ENCODE assay signal across 23 cellular contexts in genomic region chr17:74755533-74755932, GRCh38. TPM values are rescaled to one million over a fixed set of nuclear protein-coding genes. Genes with fewer than 3 reads are reported as not detected.
DNase-seq lines count a peak whose midpoint lies in the region; ATAC-seq lines count a peak whose summit lies in the region.
"Had no signal": no experiment of that assay in that cellular context is flagged by ENCODE, and none has a peak within 500 bp of the region (broad histone marks: within the 10 kb centered on the region; RNA-seq: fewer than 3 reads in every experiment).

No MANE protein-coding gene starts in this region.

- no peak overlapping the region for H4K12ac ChIP-seq in trophoblast cell (ENCODE audit: low read depth, low read length)

- H3K27ac Mint-ChIP-seq in activated T-cell treated with anti-CD3 and anti-CD28 coated beads, Interleukin-2, amount 50 U/mL, for 24 hours, result peak overlapping the region; percentile 93
- H3K27ac Mint-ChIP-seq in central memory CD8-positive, alpha-beta T cell (ENCODE audit: low read depth), result no peak overlapping the region
- H3K27ac Mint-ChIP-seq: WTC11 had no signal

- no peak for DNase-seq in activated T-cell treated with anti-CD3 and anti-CD28 coated beads, Interleukin-2, amount 50 U/mL, for 24 hours
- no peak for DNase-seq in activated T-cell treated with anti-CD3 and anti-CD28 coated beads, Interleukin-2, amount 50 U/mL, for 1 hour
- DNase-seq in ELF-1 (ENCODE audit: low read depth, low spot score) (peak; percentile 1), trophoblast cell (no peak), pons (ENCODE audit: low spot score) (no peak), NCI-H524 treated with DMSO at 0.1 percent for 48 hours (lab: John Stamatoyannopoulos, UW) (no peak)
- no peak for DNase-seq in central memory CD8-positive, alpha-beta T cell (ENCODE audit: low spot score in 2 of 2)
- DNase-seq: body of pancreas; colonic mucosa; GF-D8; kidney glomerular epithelial cell; mammary epithelial cell; MG63; NCI-H1436; NCI-H526 treated with DMSO at 0.1 percent for 48 hours; stimulated activated CD4-positive, alpha-beta T cell treated with anti-CD3 and anti-CD28 coated beads, Interleukin-4, amount 100 ng/mL, for 24 hours; T1000 had no signal

- no peak overlapping the region for H3K4me2 ChIP-seq in trophoblast cell (ENCODE audit: low read length)

- WGBS in trophoblast cell (ENCODE audit: extremely low coverage, insufficient coverage, insufficient read length), result no CpG with 5 or more reads among the region's 8 CpGs

- no peak overlapping the region for H3K4me3 Mint-ChIP-seq in activated T-cell treated with anti-CD3 and anti-CD28 coated beads, Interleukin-2, amount 50 U/mL, for 24 hours
- H3K4me3 Mint-ChIP-seq in central memory CD8-positive, alpha-beta T cell, result peak overlapping the region; percentile 100
- H3K4me3 Mint-ChIP-seq: WTC11 had no signal

- H3K4ac ChIP-seq in trophoblast cell (ENCODE audit: low read depth, low read length), result peak overlapping the region; percentile 12

- no peaks in the 10 kb centered on the region for H3K27me3 ChIP-seq in trophoblast cell (ENCODE audit: insufficient read depth, low read length)
- H3K27me3 ChIP-seq: body of pancreas, colonic mucosa, MG63 had no signal

- peaks cover 3% of the 10 kb centered on the region for H3K9me3 ChIP-seq in trophoblast cell (ENCODE audit: insufficient read depth, low read depth, low read length)
- H3K9me3 ChIP-seq: body of pancreas, colonic mucosa, HAP-1, MG63 had no signal

- no peaks in the 10 kb centered on the region for H3K36me3 ChIP-seq in trophoblast cell (ENCODE audit: control insufficient read depth in 1 of 2, insufficient read depth in 2 of 2, low read length in 2 of 2)
- H3K36me3 ChIP-seq: colonic mucosa had no signal

- no peak overlapping the region for H3K18ac ChIP-seq in trophoblast cell (ENCODE audit: low read length)

- H2AK5ac ChIP-seq in trophoblast cell (ENCODE audit: low read length), result no peak overlapping the region

- no peak overlapping the region for H3K23ac ChIP-seq in trophoblast cell (ENCODE audit: low read length)

- H3K27ac ChIP-seq in trophoblast cell (ENCODE audit: low read depth, low read length), result no peak overlapping the region
- H3K27ac ChIP-seq: colonic mucosa, HL-60 had no signal

- H3K27me3 Mint-ChIP-seq in activated T-cell treated with anti-CD3 and anti-CD28 coated beads, Interleukin-2, amount 50 U/mL, for 24 hours, result no peaks in the 10 kb centered on the region
- H3K27me3 Mint-ChIP-seq in central memory CD8-positive, alpha-beta T cell, result no peaks in the 10 kb centered on the region

- H2BK120ac ChIP-seq in trophoblast cell (ENCODE audit: insufficient read depth, low read length, poor library complexity), result no peak overlapping the region

- peaks cover 37 to 45% of the 10 kb centered on the region in 2 experiments for H3K4me1 ChIP-seq in trophoblast cell (ENCODE audit: control insufficient read depth in 1 of 2, insufficient read depth in 2 of 2, low read length in 2 of 2)

- no peaks in the 10 kb centered on the region for H3K9me3 Mint-ChIP-seq in activated T-cell treated with anti-CD3 and anti-CD28 coated beads, Interleukin-2, amount 50 U/mL, for 24 hours
- no peaks in the 10 kb centered on the region for H3K9me3 Mint-ChIP-seq in central memory CD8-positive, alpha-beta T cell
- H3K9me3 Mint-ChIP-seq: WTC11 had no signal

- no peak overlapping the region for H2BK12ac ChIP-seq in trophoblast cell (ENCODE audit: low read length)

- no peak overlapping the region for H3K14ac ChIP-seq in trophoblast cell (ENCODE audit: low read length)

- peaks cover 65% of the 10 kb centered on the region for H3K36me3 Mint-ChIP-seq in activated T-cell treated with anti-CD3 and anti-CD28 coated beads, Interleukin-2, amount 50 U/mL, for 24 hours (ENCODE audit: low read depth)
- H3K36me3 Mint-ChIP-seq in central memory CD8-positive, alpha-beta T cell (ENCODE audit: insufficient read depth), result peaks cover 58% of the 10 kb centered on the region

- no peak overlapping the region for H2BK5ac ChIP-seq in trophoblast cell (ENCODE audit: low read depth, low read length, poor library complexity)

- H4K91ac ChIP-seq in trophoblast cell (ENCODE audit: low read depth, low read length), result no peak overlapping the region

- ATAC-seq in central memory CD8-positive, alpha-beta T cell (replicated peaks; ENCODE audit: extremely low read depth, poor library complexity, severe bottlenecking), result no peak
- no peak for ATAC-seq in GM21528 (IDR thresholded peaks at IDR 0.05; ENCODE audit: low FRiP score, unreplicated experiment)
- ATAC-seq: body of pancreas, SK-N-SH treated with all-trans-retinoic acid at 6 μM for 48 hours, WTC11 had no signal

- peaks cover 16% of the 10 kb centered on the region for H3K79me1 ChIP-seq in trophoblast cell (ENCODE audit: low read length)

- no peak overlapping the region for H3K4me3 ChIP-seq in trophoblast cell (ENCODE audit: low read depth, low read length)
- H3K4me3 ChIP-seq: body of pancreas, colonic mucosa, HAP-1, MG63 had no signal

- no peak overlapping the region for H3K9ac ChIP-seq in trophoblast cell (ENCODE audit: low read length)

- no peak overlapping the region for H2AFZ ChIP-seq in trophoblast cell (ENCODE audit: insufficient read depth, low read length, poor library complexity)

- peaks cover 93% of the 10 kb centered on the region for H3K4me1 Mint-ChIP-seq in activated T-cell treated with anti-CD3 and anti-CD28 coated beads, Interleukin-2, amount 50 U/mL, for 24 hours (ENCODE audit: low read depth)
- H3K4me1 Mint-ChIP-seq in central memory CD8-positive, alpha-beta T cell, result peaks cover 84% of the 10 kb centered on the region

- no peak overlapping the region for H4K8ac ChIP-seq in trophoblast cell (ENCODE audit: low read depth, low read length)

- H3K79me2 ChIP-seq in trophoblast cell (ENCODE audit: control insufficient read depth, insufficient read depth, low read length, poor library complexity), result peaks cover 24% of the 10 kb centered on the region

RNA-seq across cellular contexts. Expression of gene NHERF1, which starts 7.1 kb away (rescaled TPM):
- polyA plus RNA-seq in trophoblast cell (2013), result 146 and 153 TPM in 2 replicates

RNA-seq across cellular contexts. Expression of gene RAB37, which starts 18.5 kb away (rescaled TPM):
- polyA plus RNA-seq in trophoblast cell (2013), result 0.62 and 1.0 TPM in 2 replicates
- polyA plus RNA-seq: mammary epithelial cell had no signal

RNA-seq across cellular contexts. Expression of gene NAT9, which starts 20.6 kb away (rescaled TPM):
- 19.2 and 20.1 TPM in 2 replicates for polyA plus RNA-seq in trophoblast cell (2013)

RNA-seq across cellular contexts. Expression of gene CD300LF, which starts 42.8 kb away (rescaled TPM):
- not detected in 2 replicates for polyA plus RNA-seq in trophoblast cell (2013)
- polyA plus RNA-seq: BJ, mammary epithelial cell had no signal
